Comparison of ENCODE assay signal across 22 cellular contexts in the genomic region with DNA sequence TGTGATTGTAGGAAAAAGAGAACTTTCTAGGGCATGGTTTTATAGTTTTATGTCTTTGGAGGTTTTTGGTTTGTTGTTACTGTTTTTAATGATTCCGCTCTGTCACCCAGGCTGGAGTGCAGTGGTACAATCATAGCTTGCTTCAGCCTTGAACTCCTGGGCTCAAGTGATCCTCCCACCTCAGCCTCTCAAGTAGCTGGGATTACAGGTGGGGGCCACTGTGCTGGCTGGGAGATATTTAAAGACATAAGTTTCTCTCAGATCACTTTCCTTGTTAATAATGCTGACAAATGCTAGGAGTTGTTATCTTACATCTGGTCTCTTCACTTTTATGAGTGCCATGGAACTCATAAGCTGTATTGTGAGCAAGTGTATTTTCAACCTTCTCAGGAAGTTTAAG.
DNase-seq lines count a peak whose midpoint lies in the region; ATAC-seq and TF ChIP-seq lines count a peak whose summit lies in the region.
"Had no signal": no experiment of that assay in that cellular context is flagged by ENCODE, and none has a peak within 500 bp of the region (broad histone marks: within the 10 kb centered on the region; RNA-seq: fewer than 3 reads in every experiment).

No MANE protein-coding gene starts in this region.

- H3K27me3 ChIP-seq in CD8-positive, alpha-beta T cell (ENCODE audit: insufficient read depth, low read length): no peaks in the 10 kb centered on the region
- H3K27me3 ChIP-seq: BE2C, MG63, SJCRH30 had no signal

- ATAC-seq in CD8-positive, alpha-beta T cell: no peak
- no peak for ATAC-seq in GM18519 (IDR thresholded peaks at IDR 0.05; ENCODE audit: low FRiP score, unreplicated experiment)
- ATAC-seq: A549 had no signal

- H3K9me3 ChIP-seq in CD8-positive, alpha-beta T cell (ENCODE audit: low read length): no peaks in the 10 kb centered on the region
- H3K9me3 ChIP-seq: A549, BE2C, Caco-2, MG63, SJCRH30 had no signal

- no peaks in the 10 kb centered on the region for H3K27me3 Mint-ChIP-seq in CD8-positive, alpha-beta T cell (ENCODE audit: low read depth)
- H3K27me3 Mint-ChIP-seq in osteocyte (ENCODE audit: unreplicated experiment): no peaks in the 10 kb centered on the region
- no peaks in the 10 kb centered on the region for H3K27me3 Mint-ChIP-seq in activated CD4-positive, alpha-beta T cell treated with anti-CD3 and anti-CD28 coated beads, Interleukin-2, amount 10 ng/mL, durations not matched to agents 24 days and 14 days
- H3K27me3 Mint-ChIP-seq: CD4-positive, alpha-beta T cell had no signal

- peak overlapping the region; percentile 3 for H3K27ac Mint-ChIP-seq in CD8-positive, alpha-beta T cell
- peak overlapping the region; percentile 65 for H3K27ac Mint-ChIP-seq in osteocyte (ENCODE audit: unreplicated experiment)
- no peak overlapping the region for H3K27ac Mint-ChIP-seq in activated CD4-positive, alpha-beta T cell treated with anti-CD3 and anti-CD28 coated beads, Interleukin-2, amount 10 ng/mL, durations not matched to agents 24 days and 14 days
- H3K27ac Mint-ChIP-seq: CD4-positive, alpha-beta T cell had no signal

- no peak overlapping the region for H3K27ac ChIP-seq in CD8-positive, alpha-beta T cell (ENCODE audit: low read depth, low read length)
- H3K27ac ChIP-seq in VCaP: peak overlapping the region; percentile 9; the same call in 1 of the 2 replicates
- H3K27ac ChIP-seq: A549, SJCRH30 had no signal

- H3K9me3 Mint-ChIP-seq in CD8-positive, alpha-beta T cell: no peaks in the 10 kb centered on the region
- peaks cover 5% of the 10 kb centered on the region for H3K9me3 Mint-ChIP-seq in osteocyte (ENCODE audit: unreplicated experiment)
- no peaks in the 10 kb centered on the region for H3K9me3 Mint-ChIP-seq in activated CD4-positive, alpha-beta T cell treated with anti-CD3 and anti-CD28 coated beads, Interleukin-2, amount 10 ng/mL, durations not matched to agents 24 days and 14 days
- H3K9me3 Mint-ChIP-seq: CD4-positive, alpha-beta T cell had no signal

- peaks cover 52% of the 10 kb centered on the region for H3K36me3 Mint-ChIP-seq in CD8-positive, alpha-beta T cell
- peaks cover 14% of the 10 kb centered on the region for H3K36me3 Mint-ChIP-seq in osteocyte (ENCODE audit: unreplicated experiment)
- peaks cover 22% of the 10 kb centered on the region for H3K36me3 Mint-ChIP-seq in activated CD4-positive, alpha-beta T cell treated with anti-CD3 and anti-CD28 coated beads, Interleukin-2, amount 10 ng/mL, durations not matched to agents 24 days and 14 days (ENCODE audit: low read depth)

- no peak overlapping the region for H3K4me3 ChIP-seq in CD8-positive, alpha-beta T cell (ENCODE audit: low read depth, low read length)
- H3K4me3 ChIP-seq: A549, MG63, SJCRH30 had no signal

- POLR2A ChIA-PET in CD8-positive, alpha-beta T cell (lab: Charles Lee): no interaction called here

- peaks cover 32% of the 10 kb centered on the region for H3K4me1 Mint-ChIP-seq in CD8-positive, alpha-beta T cell (ENCODE audit: low read depth)
- peaks cover 39% of the 10 kb centered on the region for H3K4me1 Mint-ChIP-seq in osteocyte (ENCODE audit: unreplicated experiment)
- peaks cover 9% of the 10 kb centered on the region for H3K4me1 Mint-ChIP-seq in activated CD4-positive, alpha-beta T cell treated with anti-CD3 and anti-CD28 coated beads, Interleukin-2, amount 10 ng/mL, durations not matched to agents 24 days and 14 days

- no peak for TF ChIP-seq CTCF in CD8-positive, alpha-beta T cell (IDR thresholded peaks at IDR 0.05)
- TF ChIP-seq CTCF in VCaP (conservative IDR thresholded peaks at IDR 0.05) (no peak), osteocyte (IDR thresholded peaks at IDR 0.05) (no peak)

- H3K36me3 ChIP-seq in CD8-positive, alpha-beta T cell (ENCODE audit: insufficient read depth, low read length): no peaks in the 10 kb centered on the region
- H3K36me3 ChIP-seq: SJCRH30 had no signal

- CTCF ChIA-PET in CD8-positive, alpha-beta T cell (lab: Charles Lee): no interaction called here

- intact Hi-C loops in CD8-positive, alpha-beta T cell (cut with DNase I, micrococcal nuclease): no loop called here
- intact Hi-C loops in activated CD4-positive, alpha-beta T cell treated with anti-CD3 and anti-CD28 coated beads, Interleukin-2, amount 10 ng/mL, durations not matched to agents 24 days and 14 days (cut with micrococcal nuclease): no loop called here

- no peaks in the 10 kb centered on the region for H3K4me1 ChIP-seq in CD8-positive, alpha-beta T cell (ENCODE audit: insufficient read depth, low read length)

- DNase-seq in CD8-positive, alpha-beta T cell: no peak
- DNase-seq in left kidney (ENCODE audit: low read depth, low spot score): peak; percentile 19
- no peak for DNase-seq in osteocyte (ENCODE audit: extremely low spot score, unreplicated experiment)
- DNase-seq in activated CD4-positive, alpha-beta T cell treated with anti-CD3 and anti-CD28 coated beads, Interleukin-2, amount 10 ng/mL, durations not matched to agents 24 days and 14 days: no peak
- no peak for DNase-seq in C1 segment of cervical spinal cord (lab: John Stamatoyannopoulos, UW)
- DNase-seq: BE2C; Caco-2; CD4-positive, alpha-beta T cell; DMS 273 treated with DMSO at 0.1 percent for 48 hours; DND-41; Kasumi-1; MG63; NCI-H1048; NCI-H1417 treated with DMSO at 0.1 percent for 48 hours; NCI-H187; NCI-H446; NCI-H526; OCI-M1; SJCRH30 had no signal

- no peak overlapping the region for H3K4me3 Mint-ChIP-seq in CD8-positive, alpha-beta T cell
- H3K4me3 Mint-ChIP-seq in osteocyte (ENCODE audit: unreplicated experiment): no peak overlapping the region
- no peak overlapping the region for H3K4me3 Mint-ChIP-seq in activated CD4-positive, alpha-beta T cell treated with anti-CD3 and anti-CD28 coated beads, Interleukin-2, amount 10 ng/mL, durations not matched to agents 24 days and 14 days
- H3K4me3 Mint-ChIP-seq: CD4-positive, alpha-beta T cell had no signal
